Comparison of ENCODE assay signal across 8 cellular contexts in the genomic region with DNA sequence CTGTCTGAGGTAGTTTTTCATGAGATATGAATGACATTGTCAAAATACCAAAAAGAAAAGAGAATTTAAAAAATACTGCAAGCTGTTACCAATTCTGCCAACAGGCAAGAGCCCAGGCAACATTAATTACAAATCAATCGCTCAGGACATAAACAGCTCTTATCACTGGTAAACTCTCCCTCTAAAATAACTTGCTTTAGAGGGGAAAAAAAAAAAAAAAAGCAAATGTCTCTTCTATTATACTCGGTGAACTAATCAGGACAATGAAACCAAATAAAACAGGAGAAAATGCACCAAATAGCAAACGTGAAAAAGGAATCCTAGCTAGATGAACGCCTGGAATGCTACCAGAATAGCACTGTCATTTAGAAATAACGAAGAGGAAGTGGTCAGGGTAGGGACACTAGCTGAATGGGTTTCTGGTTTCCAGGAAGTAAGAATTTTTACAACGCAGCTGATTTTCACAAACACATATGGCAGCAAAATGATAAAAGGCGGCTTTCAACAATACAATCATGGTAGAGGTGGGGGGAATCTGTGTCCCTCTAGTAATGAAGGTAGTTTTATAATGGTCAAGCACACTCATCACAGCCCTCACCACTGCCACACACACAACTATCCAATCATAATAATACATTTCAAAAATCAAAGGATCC.
DNase-seq lines count a peak whose midpoint lies in the region; ATAC-seq and TF ChIP-seq lines count a peak whose summit lies in the region.

No MANE protein-coding gene starts in this region.

- no peak overlapping the region for H3K27ac ChIP-seq in CD4-positive, CD25-positive, alpha-beta regulatory T cell (ENCODE audit: insufficient read depth, low read length, poor library complexity, severe bottlenecking)
- peak overlapping the region in 4 of 10 donors; percentile 0 to 73 (median 39) for H3K27ac ChIP-seq in heart right ventricle

- peak overlapping the region in 3 of 4 donors; percentile 17 to 52 (median 32) for H3K4me3 Mint-ChIP-seq in CD4-positive, CD25-positive, alpha-beta regulatory T cell

- H3K9me3 Mint-ChIP-seq in CD4-positive, CD25-positive, alpha-beta regulatory T cell = peaks cover 0 to 10% (median 5%) of the 10 kb centered on the region in 7 donors

- peak in 1 of 3 donors; percentile 54 for DNase-seq in CD4-positive, CD25-positive, alpha-beta regulatory T cell
- DNase-seq in heart right ventricle (peak in 1 of 2 donors; percentile 8), NK-92 (lab: John Stamatoyannopoulos, UW; ENCODE audit: unreplicated experiment) (no peak)
- no peak for DNase-seq in central memory CD4-positive, alpha-beta T cell

- peaks cover 2 to 4% of the 10 kb centered on the region in 2 experiments for H3K9me3 ChIP-seq in CD4-positive, CD25-positive, alpha-beta regulatory T cell (ENCODE audit: control insufficient read depth in 2 of 2, low read length in 2 of 2)
- peaks cover 0 to 21% (median 0%) of the 10 kb centered on the region in 11 donors for H3K9me3 ChIP-seq in heart right ventricle

- peaks cover 26% of the 10 kb centered on the region for H3K36me3 Mint-ChIP-seq in CD4-positive, CD25-positive, alpha-beta regulatory T cell

- no peak for TF ChIP-seq CTCF in heart right ventricle (IDR thresholded peaks at IDR 0.05)

- WGBS in heart right ventricle, 2 donors = 27 to 40% methylated on average over 7 of the region's 7 CpGs

- H3K4me1 ChIP-seq in CD4-positive, CD25-positive, alpha-beta regulatory T cell (ENCODE audit: control insufficient read depth, insufficient read depth, low read length, poor library complexity, severe bottlenecking) = peaks cover 6% of the 10 kb centered on the region
- H3K4me1 ChIP-seq in heart right ventricle = peaks cover 0 to 35% (median 10%) of the 10 kb centered on the region in 9 donors

- no peaks in the 10 kb centered on the region for H3K27me3 Mint-ChIP-seq in CD4-positive, CD25-positive, alpha-beta regulatory T cell

- intact Hi-C loops in heart right ventricle (cut with DNase I) = no loop called here

- H3K4me1 Mint-ChIP-seq in CD4-positive, CD25-positive, alpha-beta regulatory T cell = peaks cover 21 to 31% (median 26%) of the 10 kb centered on the region in 4 donors

- peak overlapping the region; percentile 13 for H3K4me3 ChIP-seq in CD4-positive, CD25-positive, alpha-beta regulatory T cell (ENCODE audit: low read depth, low read length)
- peak overlapping the region in 5 of 10 donors; percentile 10 to 38 (median 25) for H3K4me3 ChIP-seq in heart right ventricle

- H3K36me3 ChIP-seq in CD4-positive, CD25-positive, alpha-beta regulatory T cell (ENCODE audit: control insufficient read depth, insufficient read depth, low read length) = no peaks in the 10 kb centered on the region
- no peaks in the 10 kb centered on the region for H3K36me3 ChIP-seq in heart right ventricle

- no peaks in the 10 kb centered on the region for H3K27me3 ChIP-seq in CD4-positive, CD25-positive, alpha-beta regulatory T cell (ENCODE audit: control insufficient read depth, insufficient read depth, low read length)
- H3K27me3 ChIP-seq in heart right ventricle = no peaks in the 10 kb centered on the region

- peak overlapping the region in 2 of 3 donors; percentile 27 to 36 for H3K27ac Mint-ChIP-seq in CD4-positive, CD25-positive, alpha-beta regulatory T cell

- ATAC-seq in CD4-positive, CD25-positive, alpha-beta regulatory T cell (ENCODE audit: low read depth in 2 of 2) = peak in 1 of 2 donors; percentile 25
- ATAC-seq in GM21529 (IDR thresholded peaks at IDR 0.05; ENCODE audit: unreplicated experiment) (peak; percentile 66), heart right ventricle (peak in 7 of 8 donors; percentile 58 to 83 (median 69)), SK-N-SH treated with all-trans-retinoic acid at 6 μM for 48 hours (no peak), HG03196 (IDR thresholded peaks at IDR 0.05; ENCODE audit: unreplicated experiment) (no peak)

TF ChIP-seq in PFSK-1, 5 proteins besides CTCF, POLR2A, EP300 and RAD21:
- no peak for TF ChIP-seq POLR2AphosphoS5 (IDR thresholded peaks at IDR 0.05; ENCODE audit: low read depth, low read length)
- TF ChIP-seq FOXP2 (optimal IDR thresholded peaks at IDR 0.05; ENCODE audit: borderline replicate concordance, extremely low read depth, extremely low read length, insufficient read depth) = no peak
- no peak for TF ChIP-seq TAF1 (IDR thresholded peaks at IDR 0.05; ENCODE audit: borderline replicate concordance, insufficient read depth, low read length)
- peak; percentile 49; the same call in 1 of the 2 replicates for TF ChIP-seq SIN3A (IDR thresholded peaks at IDR 0.05; ENCODE audit: borderline replicate concordance, insufficient read depth, low read length)

TF ChIP-seq in SK-N-SH treated with all-trans-retinoic acid at 6 μM for 48 hours, 23 proteins besides CTCF, POLR2A, EP300 and RAD21:
- no peak for TF ChIP-seq OSR1 (CRISPR knock-in tag; IDR thresholded peaks at IDR 0.05)

Comparison
In these comparisons a context has a peak if more than half of its experiments do, and no peak if none do; other contexts are left out.
1. ATAC-seq: peak in GM21529 (single experiment) and heart right ventricle (7 of 8); none in SK-N-SH treated with all-trans-retinoic acid at 6 μM for 48 hours (single experiment) and HG03196 (single experiment).